In the genomic region with DNA sequence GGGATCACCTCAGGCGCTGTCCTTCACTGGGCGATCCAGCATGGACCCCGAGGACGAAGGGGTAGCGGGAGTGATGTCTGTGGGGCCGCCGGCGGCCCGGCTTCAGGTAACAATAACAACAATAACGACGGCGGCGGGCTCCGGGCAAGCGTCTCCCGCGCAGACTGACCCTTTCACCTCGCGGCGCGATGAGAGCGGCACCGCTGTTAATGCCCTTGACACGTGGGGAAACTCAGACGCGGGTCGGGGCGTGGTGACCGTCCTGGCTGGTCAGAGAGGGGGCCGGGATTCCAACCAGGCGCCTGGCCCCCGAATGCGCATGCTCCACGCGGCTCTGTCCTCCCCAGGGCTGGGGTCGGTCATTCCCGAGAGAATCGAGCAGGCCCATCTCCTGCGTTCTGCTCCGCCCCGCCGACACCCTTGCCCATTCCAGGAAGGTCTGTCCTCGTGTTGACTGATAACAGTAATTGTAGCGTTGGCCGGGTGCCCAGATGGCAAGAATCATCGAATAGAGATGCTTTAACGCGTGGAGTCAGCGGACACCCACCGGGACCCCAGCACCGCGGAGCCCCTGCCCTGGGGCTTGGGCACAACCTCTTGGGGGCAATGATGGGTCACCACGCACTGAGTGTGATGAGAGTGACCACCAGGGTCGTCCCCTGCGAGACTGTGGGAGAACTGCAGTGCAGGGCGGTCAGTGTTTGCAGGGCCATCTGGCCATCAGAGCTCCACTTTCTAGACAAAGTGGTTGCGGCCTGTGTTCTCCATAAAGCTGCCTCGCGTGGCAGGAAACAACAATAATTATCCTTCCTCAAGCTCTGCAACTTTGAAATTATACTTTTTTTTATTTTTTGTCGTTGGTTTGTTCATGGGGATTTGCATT, we compare ENCODE assay signal across 1 cellular context.
TF ChIP-seq lines count a peak whose summit lies in the region.

No MANE protein-coding gene starts in this region.

TF ChIP-seq in HepG2, 621 proteins besides CTCF, POLR2A, EP300 and RAD21 (continued from another document and continues in another):
- TF ChIP-seq RBAK (CRISPR knock-in tag; IDR thresholded peaks at IDR 0.05) (no peak), ZNF367 (CRISPR knock-in tag; IDR thresholded peaks at IDR 0.05; ENCODE audit: borderline replicate concordance) (no peak; the same call in 1 of the 2 replicates), RBM39 (IDR thresholded peaks at IDR 0.05; ENCODE audit: low read depth, low read length, poor library complexity, severe bottlenecking) (no peak), TGIF2 (CRISPR knock-in tag; IDR thresholded peaks at IDR 0.05) (no peak), ZNF790 (CRISPR knock-in tag; IDR thresholded peaks at IDR 0.05; ENCODE audit: borderline replicate concordance) (no peak), HDAC2 (CRISPR knock-in tag; IDR thresholded peaks at IDR 0.05) (no peak; the same call in 1 of the 2 replicates), KLF6 (CRISPR knock-in tag; IDR thresholded peaks at IDR 0.05) (peak; percentile 29; the same call in 1 of the 2 replicates), ZNF616 (CRISPR knock-in tag; IDR thresholded peaks at IDR 0.05; ENCODE audit: low read depth) (peak; percentile 68; the same call in 1 of the 2 replicates), ZNF792 (CRISPR knock-in tag; IDR thresholded peaks at IDR 0.05) (no peak), MXD4 (CRISPR knock-in tag; IDR thresholded peaks at IDR 0.05) (peak; percentile 48; the same call in 1 of the 2 replicates), REPIN1 (CRISPR knock-in tag; IDR thresholded peaks at IDR 0.05; ENCODE audit: borderline replicate concordance, low read depth) (peak; percentile 54; the same call in 1 of the 2 replicates), SAFB2 (CRISPR knock-in tag; IDR thresholded peaks at IDR 0.05; ENCODE audit: borderline replicate concordance, low read depth) (no peak), ZNF121 (CRISPR knock-in tag; IDR thresholded peaks at IDR 0.05) (no peak), TMF1 (CRISPR knock-in tag; IDR thresholded peaks at IDR 0.05; ENCODE audit: low read depth) (no peak), MAF1 (CRISPR knock-in tag; IDR thresholded peaks at IDR 0.05; ENCODE audit: borderline replicate concordance) (0 out of 2 replicates have a peak, but pooled peaks have one; percentile 60), NFKB2 (CRISPR knock-in tag; IDR thresholded peaks at IDR 0.05; ENCODE audit: borderline replicate concordance) (peak; percentile 39; the same call in 1 of the 2 replicates), ZBTB7B (CRISPR knock-in tag; IDR thresholded peaks at IDR 0.05) (0 out of 2 replicates have a peak, but pooled peaks have one; percentile 32), THAP11 (CRISPR knock-in tag; IDR thresholded peaks at IDR 0.05) (peak; percentile 88), ZSCAN12 (CRISPR knock-in tag; IDR thresholded peaks at IDR 0.05) (no peak), ZNF724P (CRISPR knock-in tag; IDR thresholded peaks at IDR 0.05; ENCODE audit: borderline replicate concordance) (no peak), POLR2AphosphoS5 (IDR thresholded peaks at IDR 0.05; ENCODE audit: low read depth, low read length) (no peak), TOE1 (CRISPR knock-in tag; IDR thresholded peaks at IDR 0.05) (0 out of 2 replicates have a peak, but pooled peaks have one; percentile 15), WIZ (CRISPR knock-in tag; IDR thresholded peaks at IDR 0.05) (no peak), ZNF780A (CRISPR knock-in tag; IDR thresholded peaks at IDR 0.05) (no peak), ZNF232 (CRISPR knock-in tag; IDR thresholded peaks at IDR 0.05; ENCODE audit: borderline replicate concordance) (peak; percentile 81; the same call in 1 of the 2 replicates), ZNF788 (CRISPR knock-in tag; IDR thresholded peaks at IDR 0.05; ENCODE audit: borderline replicate concordance) (no peak), XRCC5 (optimal IDR thresholded peaks at IDR 0.05; ENCODE audit: low read length) (no peak), NFKBIZ (CRISPR knock-in tag; IDR thresholded peaks at IDR 0.05) (no peak; the same call in 1 of the 2 replicates), NR1H2 (CRISPR knock-in tag; IDR thresholded peaks at IDR 0.05; ENCODE audit: borderline replicate concordance, low read depth) (no peak), SKI (IDR thresholded peaks at IDR 0.05; ENCODE audit: partially characterized antibody) (no peak), SRSF9 (IDR thresholded peaks at IDR 0.05; ENCODE audit: borderline replicate concordance, insufficient read depth, low read depth, low read length, poor library complexity, severe bottlenecking) (no peak), PAWR (CRISPR knock-in tag; IDR thresholded peaks at IDR 0.05; ENCODE audit: borderline replicate concordance) (no peak), KDM3A (CRISPR knock-in tag; IDR thresholded peaks at IDR 0.05; ENCODE audit: low read depth) (no peak), NR3C1 (CRISPR knock-in tag; IDR thresholded peaks at IDR 0.05) (no peak), ZNF703 (CRISPR knock-in tag; IDR thresholded peaks at IDR 0.05; ENCODE audit: borderline replicate concordance) (no peak; the same call in 1 of the 2 replicates), ZNF143 (CRISPR knock-in tag; IDR thresholded peaks at IDR 0.05) (peak; percentile 63), HNRNPL (IDR thresholded peaks at IDR 0.05; ENCODE audit: low read depth, low read length) (no peak), ATF1 (CRISPR knock-in tag; IDR thresholded peaks at IDR 0.05) (no peak), CBX5 (CRISPR knock-in tag; IDR thresholded peaks at IDR 0.05; ENCODE audit: borderline replicate concordance) (no peak), ZNF558 (CRISPR knock-in tag; IDR thresholded peaks at IDR 0.05; ENCODE audit: borderline replicate concordance) (peak; percentile 55; the same call in 1 of the 2 replicates), STAT5B (CRISPR knock-in tag; IDR thresholded peaks at IDR 0.05) (no peak)
- TF ChIP-seq, protein P1, sequence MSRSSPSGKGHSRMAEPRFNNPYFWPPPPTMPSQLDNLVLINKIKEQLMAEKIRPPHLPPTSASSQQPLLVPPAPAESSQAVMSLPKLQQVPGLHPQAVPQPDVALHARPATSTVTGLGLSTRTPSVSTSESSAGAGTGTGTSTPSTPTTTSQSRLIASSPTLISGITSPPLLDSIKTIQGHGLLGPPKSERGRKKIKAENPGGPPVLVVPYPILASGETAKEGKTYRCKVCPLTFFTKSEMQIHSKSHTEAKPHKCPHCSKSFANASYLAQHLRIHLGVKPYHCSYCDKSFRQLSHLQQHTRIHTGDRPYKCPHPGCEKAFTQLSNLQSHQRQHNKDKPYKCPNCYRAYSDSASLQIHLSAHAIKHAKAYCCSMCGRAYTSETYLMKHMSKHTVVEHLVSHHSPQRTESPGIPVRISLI (CRISPR knock-in tag; IDR thresholded peaks at IDR 0.05; ENCODE audit: borderline replicate concordance), result peak; percentile 43; the same call in 1 of the 2 replicates
- TF ChIP-seq, protein P2, sequence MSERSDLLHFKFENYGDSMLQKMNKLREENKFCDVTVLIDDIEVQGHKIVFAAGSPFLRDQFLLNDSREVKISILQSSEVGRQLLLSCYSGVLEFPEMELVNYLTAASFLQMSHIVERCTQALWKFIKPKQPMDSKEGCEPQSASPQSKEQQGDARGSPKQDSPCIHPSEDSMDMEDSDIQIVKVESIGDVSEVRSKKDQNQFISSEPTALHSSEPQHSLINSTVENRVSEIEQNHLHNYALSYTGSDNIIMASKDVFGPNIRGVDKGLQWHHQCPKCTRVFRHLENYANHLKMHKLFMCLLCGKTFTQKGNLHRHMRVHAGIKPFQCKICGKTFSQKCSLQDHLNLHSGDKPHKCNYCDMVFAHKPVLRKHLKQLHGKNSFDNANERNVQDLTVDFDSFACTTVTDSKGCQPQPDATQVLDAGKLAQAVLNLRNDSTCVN (CRISPR knock-in tag; IDR thresholded peaks at IDR 0.05; ENCODE audit: borderline replicate concordance), result 0 out of 2 replicates have a peak, but pooled peaks have one; percentile 31
- TF ChIP-seq, protein P3, sequence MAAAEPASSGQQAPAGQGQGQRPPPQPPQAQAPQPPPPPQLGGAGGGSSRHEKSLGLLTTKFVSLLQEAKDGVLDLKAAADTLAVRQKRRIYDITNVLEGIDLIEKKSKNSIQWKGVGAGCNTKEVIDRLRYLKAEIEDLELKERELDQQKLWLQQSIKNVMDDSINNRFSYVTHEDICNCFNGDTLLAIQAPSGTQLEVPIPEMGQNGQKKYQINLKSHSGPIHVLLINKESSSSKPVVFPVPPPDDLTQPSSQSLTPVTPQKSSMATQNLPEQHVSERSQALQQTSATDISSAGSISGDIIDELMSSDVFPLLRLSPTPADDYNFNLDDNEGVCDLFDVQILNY (CRISPR knock-in tag; conservative IDR thresholded peaks at IDR 0.05), result peak; percentile 27; the same call in 1 of the 2 replicates
- TF ChIP-seq, protein P4, sequence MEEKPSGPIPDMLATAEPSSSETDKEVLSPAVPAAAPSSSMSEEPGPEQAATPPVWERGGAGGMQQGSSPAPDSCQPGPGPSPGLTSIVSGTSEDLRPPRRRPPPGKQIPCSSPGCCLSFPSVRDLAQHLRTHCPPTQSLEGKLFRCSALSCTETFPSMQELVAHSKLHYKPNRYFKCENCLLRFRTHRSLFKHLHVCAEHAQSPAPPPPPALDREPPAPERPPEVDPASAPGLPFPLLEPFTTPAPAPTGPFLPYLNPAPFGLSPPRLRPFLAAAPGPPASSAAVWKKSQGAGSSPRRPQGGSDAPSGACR (CRISPR knock-in tag; IDR thresholded peaks at IDR 0.05), result no peak
- TF ChIP-seq, protein P5, sequence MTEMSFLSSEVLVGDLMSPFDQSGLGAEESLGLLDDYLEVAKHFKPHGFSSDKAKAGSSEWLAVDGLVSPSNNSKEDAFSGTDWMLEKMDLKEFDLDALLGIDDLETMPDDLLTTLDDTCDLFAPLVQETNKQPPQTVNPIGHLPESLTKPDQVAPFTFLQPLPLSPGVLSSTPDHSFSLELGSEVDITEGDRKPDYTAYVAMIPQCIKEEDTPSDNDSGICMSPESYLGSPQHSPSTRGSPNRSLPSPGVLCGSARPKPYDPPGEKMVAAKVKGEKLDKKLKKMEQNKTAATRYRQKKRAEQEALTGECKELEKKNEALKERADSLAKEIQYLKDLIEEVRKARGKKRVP (CRISPR knock-in tag; IDR thresholded peaks at IDR 0.05), result no peak
- TF ChIP-seq, protein P6, sequence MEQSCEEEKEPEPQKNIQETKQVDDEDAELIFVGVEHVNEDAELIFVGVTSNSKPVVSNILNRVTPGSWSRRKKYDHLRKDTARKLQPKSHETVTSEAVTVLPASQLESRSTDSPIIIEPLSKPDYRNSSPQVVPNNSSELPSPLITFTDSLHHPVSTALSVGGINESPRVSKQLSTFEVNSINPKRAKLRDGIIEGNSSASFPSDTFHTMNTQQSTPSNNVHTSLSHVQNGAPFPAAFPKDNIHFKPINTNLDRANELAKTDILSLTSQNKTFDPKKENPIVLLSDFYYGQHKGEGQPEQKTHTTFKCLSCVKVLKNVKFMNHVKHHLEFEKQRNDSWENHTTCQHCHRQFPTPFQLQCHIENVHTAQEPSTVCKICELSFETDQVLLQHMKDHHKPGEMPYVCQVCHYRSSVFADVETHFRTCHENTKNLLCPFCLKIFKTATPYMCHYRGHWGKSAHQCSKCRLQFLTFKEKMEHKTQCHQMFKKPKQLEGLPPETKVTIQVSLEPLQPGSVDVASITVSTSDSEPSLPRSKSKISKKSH (CRISPR knock-in tag; IDR thresholded peaks at IDR 0.05; ENCODE audit: borderline replicate concordance), result no peak
- TF ChIP-seq, protein P7, sequence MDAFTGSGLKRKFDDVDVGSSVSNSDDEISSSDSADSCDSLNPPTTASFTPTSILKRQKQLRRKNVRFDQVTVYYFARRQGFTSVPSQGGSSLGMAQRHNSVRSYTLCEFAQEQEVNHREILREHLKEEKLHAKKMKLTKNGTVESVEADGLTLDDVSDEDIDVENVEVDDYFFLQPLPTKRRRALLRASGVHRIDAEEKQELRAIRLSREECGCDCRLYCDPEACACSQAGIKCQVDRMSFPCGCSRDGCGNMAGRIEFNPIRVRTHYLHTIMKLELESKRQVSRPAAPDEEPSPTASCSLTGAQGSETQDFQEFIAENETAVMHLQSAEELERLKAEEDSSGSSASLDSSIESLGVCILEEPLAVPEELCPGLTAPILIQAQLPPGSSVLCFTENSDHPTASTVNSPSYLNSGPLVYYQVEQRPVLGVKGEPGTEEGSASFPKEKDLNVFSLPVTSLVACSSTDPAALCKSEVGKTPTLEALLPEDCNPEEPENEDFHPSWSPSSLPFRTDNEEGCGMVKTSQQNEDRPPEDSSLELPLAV (CRISPR knock-in tag; conservative IDR thresholded peaks at IDR 0.05; ENCODE audit: low read depth), result no peak
- TF ChIP-seq, protein P8, sequence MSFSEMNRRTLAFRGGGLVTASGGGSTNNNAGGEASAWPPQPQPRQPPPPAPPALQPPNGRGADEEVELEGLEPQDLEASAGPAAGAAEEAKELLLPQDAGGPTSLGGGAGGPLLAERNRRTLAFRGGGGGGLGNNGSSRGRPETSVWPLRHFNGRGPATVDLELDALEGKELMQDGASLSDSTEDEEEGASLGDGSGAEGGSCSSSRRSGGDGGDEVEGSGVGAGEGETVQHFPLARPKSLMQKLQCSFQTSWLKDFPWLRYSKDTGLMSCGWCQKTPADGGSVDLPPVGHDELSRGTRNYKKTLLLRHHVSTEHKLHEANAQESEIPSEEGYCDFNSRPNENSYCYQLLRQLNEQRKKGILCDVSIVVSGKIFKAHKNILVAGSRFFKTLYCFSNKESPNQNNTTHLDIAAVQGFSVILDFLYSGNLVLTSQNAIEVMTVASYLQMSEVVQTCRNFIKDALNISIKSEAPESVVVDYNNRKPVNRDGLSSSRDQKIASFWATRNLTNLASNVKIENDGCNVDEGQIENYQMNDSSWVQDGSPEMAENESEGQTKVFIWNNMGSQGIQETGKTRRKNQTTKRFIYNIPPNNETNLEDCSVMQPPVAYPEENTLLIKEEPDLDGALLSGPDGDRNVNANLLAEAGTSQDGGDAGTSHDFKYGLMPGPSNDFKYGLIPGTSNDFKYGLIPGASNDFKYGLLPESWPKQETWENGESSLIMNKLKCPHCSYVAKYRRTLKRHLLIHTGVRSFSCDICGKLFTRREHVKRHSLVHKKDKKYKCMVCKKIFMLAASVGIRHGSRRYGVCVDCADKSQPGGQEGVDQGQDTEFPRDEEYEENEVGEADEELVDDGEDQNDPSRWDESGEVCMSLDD (CRISPR knock-in tag; IDR thresholded peaks at IDR 0.05; ENCODE audit: borderline replicate concordance), result no peak
- TF ChIP-seq, protein P9, sequence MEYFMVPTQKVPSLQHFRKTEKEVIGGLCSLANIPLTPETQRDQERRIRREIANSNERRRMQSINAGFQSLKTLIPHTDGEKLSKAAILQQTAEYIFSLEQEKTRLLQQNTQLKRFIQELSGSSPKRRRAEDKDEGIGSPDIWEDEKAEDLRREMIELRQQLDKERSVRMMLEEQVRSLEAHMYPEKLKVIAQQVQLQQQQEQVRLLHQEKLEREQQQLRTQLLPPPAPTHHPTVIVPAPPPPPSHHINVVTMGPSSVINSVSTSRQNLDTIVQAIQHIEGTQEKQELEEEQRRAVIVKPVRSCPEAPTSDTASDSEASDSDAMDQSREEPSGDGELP (IDR thresholded peaks at IDR 0.05; ENCODE audit: borderline replicate concordance, low read depth), result no peak
- TF ChIP-seq, protein P10, sequence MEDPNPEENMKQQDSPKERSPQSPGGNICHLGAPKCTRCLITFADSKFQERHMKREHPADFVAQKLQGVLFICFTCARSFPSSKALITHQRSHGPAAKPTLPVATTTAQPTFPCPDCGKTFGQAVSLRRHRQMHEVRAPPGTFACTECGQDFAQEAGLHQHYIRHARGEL (CRISPR knock-in tag; IDR thresholded peaks at IDR 0.05), result no peak
- TF ChIP-seq, protein P11, sequence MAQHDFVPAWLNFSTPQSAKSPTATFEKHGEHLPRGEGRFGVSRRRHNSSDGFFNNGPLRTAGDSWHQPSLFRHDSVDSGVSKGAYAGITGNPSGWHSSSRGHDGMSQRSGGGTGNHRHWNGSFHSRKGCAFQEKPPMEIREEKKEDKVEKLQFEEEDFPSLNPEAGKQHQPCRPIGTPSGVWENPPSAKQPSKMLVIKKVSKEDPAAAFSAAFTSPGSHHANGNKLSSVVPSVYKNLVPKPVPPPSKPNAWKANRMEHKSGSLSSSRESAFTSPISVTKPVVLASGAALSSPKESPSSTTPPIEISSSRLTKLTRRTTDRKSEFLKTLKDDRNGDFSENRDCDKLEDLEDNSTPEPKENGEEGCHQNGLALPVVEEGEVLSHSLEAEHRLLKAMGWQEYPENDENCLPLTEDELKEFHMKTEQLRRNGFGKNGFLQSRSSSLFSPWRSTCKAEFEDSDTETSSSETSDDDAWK (CRISPR knock-in tag; IDR thresholded peaks at IDR 0.05), result no peak
